In genomic region chr5:126483156-126483555, GRCh38 we compare ENCODE assay signal across 13 cellular contexts. TPM values are rescaled to one million over a fixed set of nuclear protein-coding genes. Genes with fewer than 3 reads are reported as not detected.
DNase-seq lines count a peak whose midpoint lies in the region; ATAC-seq and TF ChIP-seq lines count a peak whose summit lies in the region.
"Had no signal": no experiment of that assay in that cellular context is flagged by ENCODE, and none has a peak within 500 bp of the region (broad histone marks: within the 10 kb centered on the region; RNA-seq: fewer than 3 reads in every experiment).

No MANE protein-coding gene starts in this region.

- H3K9me3 Mint-ChIP-seq in activated naive CD4-positive, alpha-beta T cell treated with anti-CD3 and anti-CD28 coated beads for 36 hours: no peaks in the 10 kb centered on the region
- H3K9me3 Mint-ChIP-seq: activated naive CD8-positive, alpha-beta T cell treated with anti-CD3 and anti-CD28 coated beads, Interleukin-2, amount 10 ng/mL, durations not matched to agents 7 days and 5 days had no signal

- no peak for ATAC-seq in thoracic aorta (ENCODE audit: insufficient number of reproducible peaks, low FRiP score, low read depth)
- no peak for ATAC-seq in HG03378 (IDR thresholded peaks at IDR 0.05; ENCODE audit: unreplicated experiment)
- ATAC-seq: gastroesophageal sphincter had no signal

- H3K9me3 ChIP-seq in adipocyte (ENCODE audit: control insufficient read depth, low read length) (no peaks in the 10 kb centered on the region), thoracic aorta (no peaks in the 10 kb centered on the region)
- H3K9me3 ChIP-seq: gastroesophageal sphincter had no signal

- H3K4me3 ChIP-seq in adipocyte (ENCODE audit: low read length) (no peak overlapping the region), fibroblast of pulmonary artery (replicated peaks; ENCODE audit: low read depth, low read length) (no peak overlapping the region), thoracic aorta (no peak overlapping the region)
- H3K4me3 ChIP-seq: gastroesophageal sphincter had no signal

- no peak for DNase-seq in HEK293T (ENCODE audit: extremely low spot score)
- DNase-seq in adipocyte (ENCODE audit: low read depth): peak; percentile 69
- DNase-seq in fibroblast of pulmonary artery (ENCODE audit: low read depth): peak; percentile 47
- DNase-seq in thoracic aorta (ENCODE audit: low spot score): no peak
- DNase-seq in NCI-H2196 (lab: John Stamatoyannopoulos, UW; ENCODE audit: unreplicated experiment): no peak
- DNase-seq in activated naive CD4-positive, alpha-beta T cell treated with anti-CD3 and anti-CD28 coated beads for 36 hours: no peak
- DNase-seq: activated naive CD8-positive, alpha-beta T cell treated with anti-CD3 and anti-CD28 coated beads, Interleukin-2, amount 10 ng/mL, durations not matched to agents 7 days and 5 days; C1 segment of cervical spinal cord; GOT3; islet precursor cell; NCI-H2029 treated with DMSO at 0.1 percent for 48 hours had no signal

- peaks cover 32% of the 10 kb centered on the region for H3K36me3 Mint-ChIP-seq in activated naive CD4-positive, alpha-beta T cell treated with anti-CD3 and anti-CD28 coated beads for 36 hours (ENCODE audit: low read depth)

- H3K4me1 Mint-ChIP-seq in activated naive CD4-positive, alpha-beta T cell treated with anti-CD3 and anti-CD28 coated beads for 36 hours (ENCODE audit: low read depth): no peaks in the 10 kb centered on the region
- H3K4me1 Mint-ChIP-seq: activated naive CD8-positive, alpha-beta T cell treated with anti-CD3 and anti-CD28 coated beads, Interleukin-2, amount 10 ng/mL, durations not matched to agents 7 days and 5 days had no signal

- peak overlapping the region; percentile 48 for H3K9ac ChIP-seq in adipocyte (ENCODE audit: low read length)

- POLR2A ChIA-PET in HEK293T (lab: Yijun Ruan, JAX): no interaction called here

- H3K27ac Mint-ChIP-seq in activated naive CD4-positive, alpha-beta T cell treated with anti-CD3 and anti-CD28 coated beads for 36 hours: no peak overlapping the region
- H3K27ac Mint-ChIP-seq: activated naive CD8-positive, alpha-beta T cell treated with anti-CD3 and anti-CD28 coated beads, Interleukin-2, amount 10 ng/mL, durations not matched to agents 7 days and 5 days had no signal

- H3K4me3 Mint-ChIP-seq in activated naive CD4-positive, alpha-beta T cell treated with anti-CD3 and anti-CD28 coated beads for 36 hours: no peak overlapping the region
- H3K4me3 Mint-ChIP-seq: activated naive CD8-positive, alpha-beta T cell treated with anti-CD3 and anti-CD28 coated beads, Interleukin-2, amount 10 ng/mL, durations not matched to agents 7 days and 5 days had no signal

- no peaks in the 10 kb centered on the region for H3K27me3 Mint-ChIP-seq in activated naive CD4-positive, alpha-beta T cell treated with anti-CD3 and anti-CD28 coated beads for 36 hours (ENCODE audit: low read depth)
- H3K27me3 Mint-ChIP-seq: activated naive CD8-positive, alpha-beta T cell treated with anti-CD3 and anti-CD28 coated beads, Interleukin-2, amount 10 ng/mL, durations not matched to agents 7 days and 5 days had no signal

- H3K27ac ChIP-seq in thoracic aorta: peak overlapping the region; percentile 70 to 74

- peaks cover 40% of the 10 kb centered on the region for H3K4me1 ChIP-seq in adipocyte (ENCODE audit: control insufficient read depth, insufficient read depth, low read length)
- H3K4me1 ChIP-seq in thoracic aorta (ENCODE audit: control insufficient read depth in 1 of 2, low read depth in 2 of 2): peaks cover 20 to 69% of the 10 kb centered on the region in 2 donors

- intact Hi-C loops in activated naive CD4-positive, alpha-beta T cell treated with anti-CD3 and anti-CD28 coated beads for 36 hours (cut with micrococcal nuclease): no loop called here

- TF ChIP-seq CTCF in fibroblast of pulmonary artery (IDR thresholded peaks at IDR 0.05; ENCODE audit: low read length, missing control alignments): no peak
- no peak for TF ChIP-seq CTCF in thoracic aorta (IDR thresholded peaks at IDR 0.05)

- H3K27me3 ChIP-seq in adipocyte (replicated peaks; ENCODE audit: control insufficient read depth, insufficient read depth, low read length) (no peaks in the 10 kb centered on the region), thoracic aorta (replicated peaks; ENCODE audit: insufficient read depth) (no peaks in the 10 kb centered on the region)
- H3K27me3 ChIP-seq: gastroesophageal sphincter had no signal

- CTCF ChIA-PET in HEK293T (lab: Yijun Ruan, JAX): interaction anchor here (2.3 kb wide), 1 partner anchor 17 kb away, joined by 5 read pairs; no protein-coding TSS in a partner anchor
- CTCF ChIA-PET in activated naive CD4-positive, alpha-beta T cell treated with anti-CD3 and anti-CD28 coated beads for 36 hours (lab: Charles Lee): interaction anchor here (1.5 kb wide), 1 partner anchor 17 kb away, joined by 3 read pairs; no protein-coding TSS in a partner anchor

- H3K36me3 ChIP-seq in adipocyte (ENCODE audit: control insufficient read depth, insufficient read depth, low read length, severe bottlenecking) (peaks cover 91% of the 10 kb centered on the region), thoracic aorta (peaks cover 39% of the 10 kb centered on the region)

TF ChIP-seq in HEK293T, 16 proteins besides CTCF, POLR2A, EP300 and RAD21:
- TF ChIP-seq BHLHE40 (IDR thresholded peaks at IDR 0.05; ENCODE audit: borderline replicate concordance) (no peak), ELF4 (IDR thresholded peaks at IDR 0.05) (no peak)
- TF ChIP-seq, protein P1, sequence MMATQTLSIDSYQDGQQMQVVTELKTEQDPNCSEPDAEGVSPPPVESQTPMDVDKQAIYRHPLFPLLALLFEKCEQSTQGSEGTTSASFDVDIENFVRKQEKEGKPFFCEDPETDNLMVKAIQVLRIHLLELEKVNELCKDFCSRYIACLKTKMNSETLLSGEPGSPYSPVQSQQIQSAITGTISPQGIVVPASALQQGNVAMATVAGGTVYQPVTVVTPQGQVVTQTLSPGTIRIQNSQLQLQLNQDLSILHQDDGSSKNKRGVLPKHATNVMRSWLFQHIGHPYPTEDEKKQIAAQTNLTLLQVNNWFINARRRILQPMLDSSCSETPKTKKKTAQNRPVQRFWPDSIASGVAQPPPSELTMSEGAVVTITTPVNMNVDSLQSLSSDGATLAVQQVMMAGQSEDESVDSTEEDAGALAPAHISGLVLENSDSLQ (IDR thresholded peaks at IDR 0.05): peak; percentile 22; the same call in 1 of the 2 replicates

RNA-seq across cellular contexts. Expression of gene GRAMD2B, which starts 59.9 kb away (rescaled TPM):
- 10 to 100 TPM; 59.3 to 79.5 TPM for total RNA-seq in thoracic aorta
- total RNA-seq in activated naive CD4-positive, alpha-beta T cell treated with anti-CD3 and anti-CD28 coated beads for 36 hours: 10 to 100 TPM in 1 of 2 experiments, 1 to 10 TPM in 1; 8.7 to 10.8 TPM

Comparison
In these comparisons a context has a peak if more than half of its experiments do, and no peak if none do; other contexts are left out.
1. DNase-seq: peak in adipocyte (single experiment) and fibroblast of pulmonary artery (single experiment); none in HEK293T (single experiment), thoracic aorta (single experiment), NCI-H2196 (single experiment) and activated naive CD4-positive, alpha-beta T cell treated with anti-CD3 and anti-CD28 coated beads for 36 hours (single experiment).
2. RNA of gene GRAMD2B, which starts 59.9 kb away (total RNA-seq): 59.3 to 79.5 TPM in thoracic aorta; 8.7 to 10.8 TPM in activated naive CD4-positive, alpha-beta T cell treated with anti-CD3 and anti-CD28 coated beads for 36 hours; every median in the first group is over 4 times any median in the second.